In the genomic region with DNA sequence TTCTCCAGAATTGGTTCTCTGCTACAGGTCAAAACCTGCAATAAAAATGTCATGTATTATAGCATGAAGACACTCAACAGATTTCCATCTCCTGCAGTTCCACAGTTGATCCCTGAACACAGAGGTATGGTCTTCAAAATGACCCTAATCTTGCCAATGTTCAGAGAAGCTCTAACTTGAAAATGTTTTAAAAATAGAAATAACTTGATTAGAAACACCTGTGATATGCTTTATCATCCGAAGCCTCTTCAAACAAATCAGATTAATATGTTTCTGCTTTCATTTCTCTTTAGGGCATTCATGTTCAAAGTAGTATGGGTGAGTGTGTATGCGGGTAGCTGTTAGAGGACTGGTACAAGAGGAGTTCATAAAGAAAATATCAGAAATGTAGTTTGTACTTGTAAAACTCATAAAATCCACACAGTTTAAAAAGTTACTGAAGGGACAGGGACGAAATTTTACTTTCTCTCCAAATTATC, we compare ENCODE assay signal across 10 cellular contexts.
DNase-seq lines count a peak whose midpoint lies in the region; ATAC-seq, FAIRE-seq and TF ChIP-seq lines count a peak whose summit lies in the region.
"Had no signal": no experiment of that assay in that cellular context is flagged by ENCODE, and none has a peak within 500 bp of the region (broad histone marks: within the 10 kb centered on the region; RNA-seq: fewer than 3 reads in every experiment).

No MANE protein-coding gene starts in this region.

- H3K27me3 ChIP-seq in CD8-positive, alpha-beta T cell (ENCODE audit: insufficient read depth, low read length): peaks cover 32% of the 10 kb centered on the region

- no peak for TF ChIP-seq CTCF in CD8-positive, alpha-beta T cell (IDR thresholded peaks at IDR 0.05)
- no peak for TF ChIP-seq CTCF in HEK293 (tag by site-specific recombination; IDR thresholded peaks at IDR 0.05)
- no peak for TF ChIP-seq CTCF in VCaP (conservative IDR thresholded peaks at IDR 0.05)

- H3K9me3 Mint-ChIP-seq in CD8-positive, alpha-beta T cell: no peaks in the 10 kb centered on the region

- peaks cover 8% of the 10 kb centered on the region for H3K4me1 ChIP-seq in CD8-positive, alpha-beta T cell (ENCODE audit: insufficient read depth, low read length)
- H3K4me1 ChIP-seq in HEK293 (ENCODE audit: control insufficient read depth, insufficient read depth, low read length): peaks cover 22% of the 10 kb centered on the region
- H3K4me1 ChIP-seq: prostate gland had no signal

- H3K27me3 Mint-ChIP-seq in CD8-positive, alpha-beta T cell (ENCODE audit: low read depth): peaks cover 28% of the 10 kb centered on the region

- H3K9me3 ChIP-seq in CD8-positive, alpha-beta T cell (ENCODE audit: low read length): no peaks in the 10 kb centered on the region
- no peaks in the 10 kb centered on the region for H3K9me3 ChIP-seq in HEK293 (ENCODE audit: control insufficient read depth, insufficient read depth, low read depth, low read length)
- H3K9me3 ChIP-seq: prostate gland had no signal

- H3K4me3 Mint-ChIP-seq in CD8-positive, alpha-beta T cell: peak overlapping the region; percentile 61

- POLR2A ChIA-PET in CD8-positive, alpha-beta T cell (lab: Charles Lee): interaction anchor here (1.2 kb wide), 1 partner anchor 79 kb away, joined by 6 read pairs; the partner anchor contains the start of gene TRIM13
- POLR2A ChIA-PET in HEK293 (lab: Yijun Ruan, JAX): interaction anchor here (0.6 to 1.0 kb wide), 2 partner anchors 25 to 50 kb away, joined by 4 to 5 read pairs; no protein-coding TSS in a partner anchor

- peaks cover 16% of the 10 kb centered on the region for H3K4me1 Mint-ChIP-seq in CD8-positive, alpha-beta T cell (ENCODE audit: low read depth)

- H3K36me3 Mint-ChIP-seq in CD8-positive, alpha-beta T cell: peaks cover 6% of the 10 kb centered on the region

- H3K27ac ChIP-seq in CD8-positive, alpha-beta T cell (ENCODE audit: low read depth, low read length): no peak overlapping the region
- H3K27ac ChIP-seq in HEK293 (ENCODE audit: extremely low read depth, low read depth, low read length): no peak overlapping the region
- peak overlapping the region; percentile 96 for H3K27ac ChIP-seq in VCaP

- FAIRE-seq in H54 (lab: Jason Lieb, UNC): no peak

- no peak overlapping the region for H3K27ac Mint-ChIP-seq in CD8-positive, alpha-beta T cell

- DNase-seq in CD8-positive, alpha-beta T cell: no peak
- peak; percentile 42 to 43 for DNase-seq in lung microvascular endothelial cell (ENCODE audit: low read depth in 2 of 2)
- DNase-seq in stimulated activated naive CD4-positive, alpha-beta T cell treated with Interleukin-2 at 50 U/mL for 16 hours (lab: John Stamatoyannopoulos, UW): no peak
- no peak for DNase-seq in H54 (ENCODE audit: insufficient read length, low spot score)
- DNase-seq in OCI-M2 (lab: John Stamatoyannopoulos, UW; ENCODE audit: unreplicated experiment): no peak
- DNase-seq: GF-D8 had no signal

- no peak overlapping the region for H3K4me3 ChIP-seq in CD8-positive, alpha-beta T cell (ENCODE audit: low read depth, low read length)
- H3K4me3 ChIP-seq in HEK293 (ENCODE audit: low read depth, low read length): peak overlapping the region; percentile 1; the same call in 1 of the 2 replicates
- H3K4me3 ChIP-seq: prostate gland had no signal

- H3K36me3 ChIP-seq in CD8-positive, alpha-beta T cell (ENCODE audit: insufficient read depth, low read length): no peaks in the 10 kb centered on the region
- H3K36me3 ChIP-seq in HEK293 (ENCODE audit: control insufficient read depth in 2 of 2, insufficient read depth in 1 of 2, low read length in 2 of 2): peaks cover 7 to 8% of the 10 kb centered on the region in 2 experiments; a peak in 2 of 3 replicates
- H3K36me3 ChIP-seq: prostate gland had no signal

- CTCF ChIA-PET in CD8-positive, alpha-beta T cell (lab: Charles Lee): interaction anchor here (0.7 to 1.1 kb wide), 3 partner anchors 9 to 216 kb away, joined by 3 to 4 read pairs (median 3); no protein-coding TSS in a partner anchor
- CTCF ChIA-PET in HEK293 (lab: Yijun Ruan, JAX): no interaction called here

- intact Hi-C loops in CD8-positive, alpha-beta T cell (cut with DNase I, micrococcal nuclease): no loop called here

- no peak for ATAC-seq in CD8-positive, alpha-beta T cell
- ATAC-seq in HG02623 (IDR thresholded peaks at IDR 0.05; ENCODE audit: unreplicated experiment): no peak

- no peak for TF ChIP-seq POLR2A in H54 (IDR thresholded peaks at IDR 0.05; ENCODE audit: low read depth, low read length)

TF ChIP-seq in HEK293, 187 proteins besides CTCF, POLR2A, EP300 and RAD21 (continues in another document):
- TF ChIP-seq, protein P1, sequence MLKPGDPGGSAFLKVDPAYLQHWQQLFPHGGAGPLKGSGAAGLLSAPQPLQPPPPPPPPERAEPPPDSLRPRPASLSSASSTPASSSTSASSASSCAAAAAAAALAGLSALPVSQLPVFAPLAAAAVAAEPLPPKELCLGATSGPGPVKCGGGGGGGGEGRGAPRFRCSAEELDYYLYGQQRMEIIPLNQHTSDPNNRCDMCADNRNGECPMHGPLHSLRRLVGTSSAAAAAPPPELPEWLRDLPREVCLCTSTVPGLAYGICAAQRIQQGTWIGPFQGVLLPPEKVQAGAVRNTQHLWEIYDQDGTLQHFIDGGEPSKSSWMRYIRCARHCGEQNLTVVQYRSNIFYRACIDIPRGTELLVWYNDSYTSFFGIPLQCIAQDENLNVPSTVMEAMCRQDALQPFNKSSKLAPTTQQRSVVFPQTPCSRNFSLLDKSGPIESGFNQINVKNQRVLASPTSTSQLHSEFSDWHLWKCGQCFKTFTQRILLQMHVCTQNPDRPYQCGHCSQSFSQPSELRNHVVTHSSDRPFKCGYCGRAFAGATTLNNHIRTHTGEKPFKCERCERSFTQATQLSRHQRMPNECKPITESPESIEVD (tag by site-specific recombination; IDR thresholded peaks at IDR 0.05): peak; percentile 96
- 0 out of 2 replicates have a peak, but pooled peaks have one; percentile 2 for TF ChIP-seq BCL11B (tag by site-specific recombination; IDR thresholded peaks at IDR 0.05; ENCODE audit: low read depth)
- 0 out of 2 replicates have a peak, but pooled peaks have one; percentile 49 for TF ChIP-seq PRDM1 (tag by site-specific recombination; IDR thresholded peaks at IDR 0.05)
- TF ChIP-seq ZNF416 (tag by site-specific recombination; IDR thresholded peaks at IDR 0.05): no peak
- peak; percentile 47; the same call in 1 of the 2 replicates for TF ChIP-seq ZNF341 (tag by site-specific recombination; IDR thresholded peaks at IDR 0.05; ENCODE audit: low read depth)
- TF ChIP-seq, protein P2, sequence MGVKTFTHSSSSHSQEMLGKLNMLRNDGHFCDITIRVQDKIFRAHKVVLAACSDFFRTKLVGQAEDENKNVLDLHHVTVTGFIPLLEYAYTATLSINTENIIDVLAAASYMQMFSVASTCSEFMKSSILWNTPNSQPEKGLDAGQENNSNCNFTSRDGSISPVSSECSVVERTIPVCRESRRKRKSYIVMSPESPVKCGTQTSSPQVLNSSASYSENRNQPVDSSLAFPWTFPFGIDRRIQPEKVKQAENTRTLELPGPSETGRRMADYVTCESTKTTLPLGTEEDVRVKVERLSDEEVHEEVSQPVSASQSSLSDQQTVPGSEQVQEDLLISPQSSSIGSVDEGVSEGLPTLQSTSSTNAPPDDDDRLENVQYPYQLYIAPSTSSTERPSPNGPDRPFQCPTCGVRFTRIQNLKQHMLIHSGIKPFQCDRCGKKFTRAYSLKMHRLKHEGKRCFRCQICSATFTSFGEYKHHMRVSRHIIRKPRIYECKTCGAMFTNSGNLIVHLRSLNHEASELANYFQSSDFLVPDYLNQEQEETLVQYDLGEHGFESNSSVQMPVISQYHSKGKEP (tag by site-specific recombination; IDR thresholded peaks at IDR 0.05): 0 out of 2 replicates have a peak, but pooled peaks have one; percentile 26
- TF ChIP-seq ZBTB8A (tag by site-specific recombination; IDR thresholded peaks at IDR 0.05): no peak
- no peak for TF ChIP-seq ZNF24 (tag by site-specific recombination; IDR thresholded peaks at IDR 0.05)
- no peak for TF ChIP-seq ZNF549 (tag by site-specific recombination; IDR thresholded peaks at IDR 0.05)
- TF ChIP-seq IKZF3 (tag by site-specific recombination; IDR thresholded peaks at IDR 0.05): peak; percentile 45; the same call in 1 of the 2 replicates
- TF ChIP-seq ZBTB17 (tag by site-specific recombination; IDR thresholded peaks at IDR 0.05): 0 out of 2 replicates have a peak, but pooled peaks have one; percentile 8
- no peak for TF ChIP-seq ZNF155 (tag by site-specific recombination; IDR thresholded peaks at IDR 0.05)
- TF ChIP-seq ZNF274 (IDR thresholded peaks at IDR 0.05; ENCODE audit: low read length): no peak
- no peak for TF ChIP-seq ZNF274 (tag by site-specific recombination; IDR thresholded peaks at IDR 0.05; ENCODE audit: borderline replicate concordance)
- peak; percentile 23; the same call in 1 of the 2 replicates for TF ChIP-seq SCRT1 (tag by site-specific recombination; IDR thresholded peaks at IDR 0.05; ENCODE audit: borderline replicate concordance)
- TF ChIP-seq SCRT2 (tag by site-specific recombination; IDR thresholded peaks at IDR 0.05): peak; percentile 80
- TF ChIP-seq ZNF138 (tag by site-specific recombination; IDR thresholded peaks at IDR 0.05; ENCODE audit: borderline replicate concordance): no peak

Comparison
In these comparisons a context has a peak if more than half of its experiments do, and no peak if none do; other contexts are left out.
1. DNase-seq: peak in lung microvascular endothelial cell (2 of 2); none in CD8-positive, alpha-beta T cell (0 of 7), stimulated activated naive CD4-positive, alpha-beta T cell treated with Interleukin-2 at 50 U/mL for 16 hours (single experiment), H54 (single experiment) and OCI-M2 (single experiment).